ENCODE assay signal across 8 cellular contexts in the genomic region with DNA sequence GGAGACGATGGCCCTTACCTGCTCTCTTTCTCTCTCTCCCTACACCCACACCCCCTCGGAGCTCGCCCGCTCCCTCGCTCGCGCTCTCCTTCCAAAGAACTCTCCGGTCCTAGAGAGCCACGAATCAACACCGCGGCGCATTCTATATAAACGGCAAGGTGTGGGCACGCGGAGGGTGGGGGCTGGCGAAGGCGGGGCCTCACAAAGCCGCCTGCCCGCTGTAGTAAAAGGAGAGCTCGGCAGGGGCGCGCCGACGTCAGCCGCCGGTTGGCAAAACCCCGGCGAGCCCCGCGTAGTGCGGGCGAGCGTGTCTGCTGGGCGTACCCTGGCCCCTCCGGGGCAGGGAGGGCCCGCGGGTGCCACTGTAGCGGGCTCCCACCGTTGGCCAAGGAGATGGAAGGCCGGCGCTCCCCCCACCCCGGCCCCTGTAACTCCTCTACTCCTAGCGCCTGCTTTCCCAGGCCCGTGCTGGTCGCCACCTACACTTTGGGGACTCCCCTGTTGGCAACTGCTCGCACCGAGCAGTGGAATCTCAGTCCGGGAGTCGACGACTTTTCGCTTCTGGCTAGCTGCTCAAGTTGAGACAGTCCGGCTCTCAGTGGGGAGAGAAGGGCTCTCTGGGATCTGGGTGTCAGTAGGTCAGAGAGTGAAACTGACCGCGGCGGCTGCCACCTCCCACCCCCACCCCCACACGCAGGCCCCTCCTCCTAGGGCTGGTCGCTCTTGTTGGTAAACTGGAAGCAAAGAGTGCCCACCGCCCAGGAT.
DNase-seq lines count a peak whose midpoint lies in the region; ATAC-seq and TF ChIP-seq lines count a peak whose summit lies in the region.

No MANE protein-coding gene starts in this region.

- H3K9me3 Mint-ChIP-seq in mesothelial cell of epicardium, result no peaks in the 10 kb centered on the region

- peak overlapping the region; percentile 74 for H3K4me3 Mint-ChIP-seq in mesothelial cell of epicardium

- H3K36me3 Mint-ChIP-seq in mesothelial cell of epicardium, result no peaks in the 10 kb centered on the region

- H3K4me3 ChIP-seq in GM08714 (ENCODE audit: low read length), result peak overlapping the region; percentile 45

- TF ChIP-seq CTCF in mesothelial cell of epicardium (IDR thresholded peaks at IDR 0.05; ENCODE audit: unreplicated experiment), result no peak

- ATAC-seq in HG03469 (IDR thresholded peaks at IDR 0.05; ENCODE audit: unreplicated experiment), result no peak
- ATAC-seq in GM21360 (IDR thresholded peaks at IDR 0.05; ENCODE audit: unreplicated experiment), result no peak

- peak overlapping the region; percentile 7 for H3K27ac Mint-ChIP-seq in mesothelial cell of epicardium

- peak; percentile 55 to 76 for DNase-seq in NCI-H1930 (lab: John Stamatoyannopoulos, UW)
- DNase-seq in dermis microvascular lymphatic vessel endothelial cell (ENCODE audit: low read depth in 2 of 2), result peak; percentile 64 to 80
- DNase-seq in mesothelial cell of epicardium (ENCODE audit: low spot score in 2 of 2, unreplicated experiment in 2 of 2), result peak in 1 of 2 experiments; percentile 62
- peak; percentile 53 for DNase-seq in ureter (ENCODE audit: low spot score)
- DNase-seq in central memory CD4-positive, alpha-beta T cell, result no peak

- H3K27me3 Mint-ChIP-seq in mesothelial cell of epicardium (ENCODE audit: low read depth), result peaks cover 95% of the 10 kb centered on the region

- H3K4me1 Mint-ChIP-seq in mesothelial cell of epicardium, result peaks cover 17% of the 10 kb centered on the region
